ENCODE assay signal across 12 cellular contexts in genomic region chr12:70756118-70756517, GRCh38.
A peak's percentile ranks its signal among the peaks of the same experiment; 100 is the strongest.
DNase-seq lines count a peak whose midpoint lies in the region; ATAC-seq lines count a peak whose summit lies in the region.
"Had no signal": no experiment of that assay in that cellular context is flagged by ENCODE, and none has a peak within 500 bp of the region (broad histone marks: within the 10 kb centered on the region; RNA-seq: fewer than 3 reads in every experiment).

No MANE protein-coding gene starts in this region.

- ATAC-seq in HG02571 (IDR thresholded peaks at IDR 0.05; ENCODE audit: unreplicated experiment), result no peak
- ATAC-seq: naive thymus-derived CD4-positive, alpha-beta T cell; stimulated activated naive B cell treated with anti-CD40 and anti-IgM and Interleukin-4, amounts not matched to agents 10 μg/mL and 1 μg/mL and 100 μg/mL, for 72 hours had no signal

- peaks cover 15% of the 10 kb centered on the region for H3K4me1 ChIP-seq in ACC112 (ENCODE audit: control insufficient read depth, insufficient read depth, low read length, unreplicated experiment)
- H3K4me1 ChIP-seq: BLaER1 had no signal

- H2AFZ ChIP-seq in ACC112 (ENCODE audit: low read length, unreplicated experiment), result peak overlapping the region; percentile 49

- no peak overlapping the region for H3K4me3 ChIP-seq in ACC112 (ENCODE audit: low read depth, low read length)
- H3K4me3 ChIP-seq: BLaER1, MG63 had no signal

- no peak overlapping the region for H3K27ac ChIP-seq in ACC112 (ENCODE audit: low read depth, low read length)
- H3K27ac ChIP-seq: BLaER1 had no signal

- no peaks in the 10 kb centered on the region for H3K27me3 ChIP-seq in ACC112 (ENCODE audit: insufficient read depth, low read length)
- H3K27me3 ChIP-seq: BLaER1, MG63 had no signal

- DNase-seq in HPDE6-E6E7 (ENCODE audit: extremely low spot score), result peak; percentile 44
- peak; percentile 75 for DNase-seq in amniotic epithelial cell (ENCODE audit: low read depth)
- peak; percentile 9 for DNase-seq in left kidney (ENCODE audit: low read depth, low spot score)
- DNase-seq in DMS79 treated with DMSO at 0.1 percent for 48 hours (lab: John Stamatoyannopoulos, UW), result no peak
- no peak for DNase-seq in mucosa of gallbladder (ENCODE audit: low spot score)
- DNase-seq in activated CD4-positive, CD25-positive, alpha-beta regulatory T cell (lab: John Stamatoyannopoulos, UW), result no peak
- DNase-seq: MG63; naive thymus-derived CD4-positive, alpha-beta T cell; stimulated activated naive B cell treated with anti-CD40 and anti-IgM and Interleukin-4, amounts not matched to agents 10 μg/mL and 1 μg/mL and 100 μg/mL, for 72 hours had no signal

- H3K79me2 ChIP-seq in ACC112 (ENCODE audit: control insufficient read depth, insufficient read depth, low read length, unreplicated experiment), result no peaks in the 10 kb centered on the region

- H3K36me3 ChIP-seq in ACC112 (ENCODE audit: insufficient read depth, low read length), result no peaks in the 10 kb centered on the region
- H3K36me3 ChIP-seq: BLaER1, MG63 had no signal

Comparison
In these comparisons a context has a peak if more than half of its experiments do, and no peak if none do; other contexts are left out.
1. DNase-seq: peak in HPDE6-E6E7 (single experiment), amniotic epithelial cell (single experiment) and left kidney (single experiment); none in DMS79 treated with DMSO at 0.1 percent for 48 hours (single experiment), mucosa of gallbladder (single experiment) and activated CD4-positive, CD25-positive, alpha-beta regulatory T cell (0 of 4).